7 cellular contexts compared by ENCODE assay signal in the genomic region with DNA sequence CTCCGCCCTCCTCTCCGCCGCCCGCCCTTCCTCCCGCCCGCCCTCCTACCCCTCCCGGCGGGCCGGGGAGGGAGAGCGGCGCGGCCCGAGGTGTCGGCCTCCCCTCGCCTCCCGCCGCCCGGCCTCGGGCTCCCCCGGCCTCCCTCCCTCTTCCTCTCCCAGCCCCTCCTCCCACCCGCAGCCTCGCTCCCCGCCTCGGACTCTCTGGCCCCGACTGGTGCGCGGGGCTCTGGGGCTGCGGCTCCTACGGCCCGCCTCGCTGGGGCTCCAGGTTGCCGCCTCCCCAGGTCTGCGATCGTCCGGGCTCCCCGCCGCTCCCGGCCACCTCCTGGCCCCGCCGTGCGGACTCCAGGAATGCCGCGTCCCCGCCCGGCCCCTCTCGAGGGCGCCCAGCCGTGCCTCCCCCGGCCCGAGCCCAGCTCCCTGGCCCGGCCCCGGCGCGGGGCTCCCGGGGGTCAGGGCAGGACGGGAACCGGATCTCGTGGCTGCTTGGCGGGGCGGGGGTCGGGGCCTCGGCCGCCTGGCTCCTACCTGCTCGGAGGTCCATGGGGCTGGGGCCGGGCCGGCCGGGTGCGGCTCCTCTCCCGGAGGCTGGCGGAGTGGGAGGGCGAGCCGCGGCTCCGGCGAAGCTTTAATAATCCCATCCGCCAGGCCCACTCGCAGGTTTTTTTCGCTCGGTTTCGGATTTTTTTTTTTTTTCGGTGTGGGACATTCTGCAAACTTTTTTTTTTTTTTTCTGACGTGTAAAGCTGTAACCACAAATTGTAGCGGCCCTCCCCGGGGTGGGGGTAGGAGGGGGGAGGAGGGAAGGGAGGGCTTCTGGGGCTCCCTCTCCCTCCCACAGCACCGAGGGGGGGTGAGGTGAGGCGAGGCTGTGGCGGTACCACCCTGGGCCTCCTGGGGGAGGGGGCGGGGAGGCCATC. TPM values are rescaled to one million over a fixed set of nuclear protein-coding genes. Genes with fewer than 3 reads are reported as not detected.
DNase-seq lines count a peak whose midpoint lies in the region; ATAC-seq and TF ChIP-seq lines count a peak whose summit lies in the region.

A gene (minus strand): TSS at position 606 of the 923 bp plus-strand sequence. CDS start 59 bp downstream, at position 547.

- H3K4me3 Mint-ChIP-seq in endothelial cell (ENCODE audit: unreplicated experiment), result peak within 1 kb of the TSS; percentile 97

- H3K27me3 ChIP-seq in stomach smooth muscle (ENCODE audit: control insufficient read depth in 1 of 2, insufficient read depth in 2 of 2, low read length in 2 of 2), result no peaks in the 10 kb centered on the region

- no peaks in the 10 kb centered on the region for H3K9me3 Mint-ChIP-seq in endothelial cell (ENCODE audit: unreplicated experiment)

- peak within 1 kb of the TSS; percentile 95 for H3K27ac Mint-ChIP-seq in endothelial cell (ENCODE audit: unreplicated experiment)

- H3K27ac ChIP-seq in stomach smooth muscle (ENCODE audit: low read length), result peak within 1 kb of the TSS; percentile 89

- peaks cover 14% of the 10 kb centered on the region for H3K36me3 Mint-ChIP-seq in endothelial cell (ENCODE audit: low read depth, unreplicated experiment)

- H3K4me1 Mint-ChIP-seq in endothelial cell (ENCODE audit: unreplicated experiment), result peaks cover 43% of the 10 kb centered on the region

- no peaks in the 10 kb centered on the region for H3K9me3 ChIP-seq in stomach smooth muscle (ENCODE audit: control insufficient read depth in 2 of 2, low read length in 2 of 2)

- peaks cover 19% of the 10 kb centered on the region for H3K27me3 Mint-ChIP-seq in endothelial cell (ENCODE audit: unreplicated experiment)

- H3K4me1 ChIP-seq in stomach smooth muscle (ENCODE audit: control insufficient read depth, insufficient read depth, low read length), result peaks cover 55% of the 10 kb centered on the region

- ATAC-seq in GM18498 (IDR thresholded peaks at IDR 0.05; ENCODE audit: unreplicated experiment), result peak; percentile 27

- peak within 1 kb of the TSS; percentile 69 to 92 for H3K9ac ChIP-seq in stomach smooth muscle (ENCODE audit: low read length in 2 of 2)

- H3K4me3 ChIP-seq in stomach smooth muscle (ENCODE audit: low read length in 2 of 2), result peak within 1 kb of the TSS; percentile 63 to 76

- TF ChIP-seq CTCF in endothelial cell (IDR thresholded peaks at IDR 0.05; ENCODE audit: unreplicated experiment), result no peak

- DNase-seq in NCI-H226 (peak; percentile 86), endothelial cell (ENCODE audit: low spot score) (peak; percentile 72), mucosa of gallbladder (ENCODE audit: low spot score) (peak; percentile 61), middle frontal gyrus (ENCODE audit: extremely low spot score, low spot score) (no peak)
- peak; percentile 76 for DNase-seq in activated CD8-positive, alpha-beta memory T cell treated with anti-CD3 and anti-CD28 coated beads for 24 hours

- no peaks in the 10 kb centered on the region for H3K36me3 ChIP-seq in stomach smooth muscle (ENCODE audit: control insufficient read depth in 2 of 2, insufficient read depth in 2 of 2, low read length in 2 of 2)

RNA-seq across cellular contexts. Expression of the gene that starts here (rescaled TPM):
- 12.6 TPM for total RNA-seq in endothelial cell (ENCODE audit: unreplicated experiment)
- total RNA-seq in mucosa of gallbladder, result 4.0 TPM
